ENCODE assay signal across 10 cellular contexts in genomic region chr17:48046296-48046695, GRCh38. TPM values are rescaled to one million over a fixed set of nuclear protein-coding genes. Genes with fewer than 3 reads are reported as not detected.
DNase-seq lines count a peak whose midpoint lies in the region; ATAC-seq and TF ChIP-seq lines count a peak whose summit lies in the region.
"Had no signal": no experiment of that assay in that cellular context is flagged by ENCODE, and none has a peak within 500 bp of the region (broad histone marks: within the 10 kb centered on the region; RNA-seq: fewer than 3 reads in every experiment).

No MANE protein-coding gene starts in this region.

- H3K27ac Mint-ChIP-seq in activated CD4-positive, alpha-beta T cell treated with anti-CD3 and anti-CD28 coated beads, Interleukin-2, amount 10 ng/mL, durations not matched to agents 7 days and 5 days, result peak overlapping the region; percentile 38
- peak overlapping the region; percentile 99 for H3K27ac Mint-ChIP-seq in stimulated activated effector memory CD8-positive, alpha-beta T cell treated with anti-CD3 and anti-CD28 coated beads, Interleukin-12 subunit alpha, Interleukin-12 subunit beta, amount 100 ng/mL, for 72 hours

- H3K4me1 Mint-ChIP-seq in activated CD4-positive, alpha-beta T cell treated with anti-CD3 and anti-CD28 coated beads, Interleukin-2, amount 10 ng/mL, durations not matched to agents 7 days and 5 days, result peaks cover 45% of the 10 kb centered on the region
- peaks cover 53% of the 10 kb centered on the region for H3K4me1 Mint-ChIP-seq in stimulated activated effector memory CD8-positive, alpha-beta T cell treated with anti-CD3 and anti-CD28 coated beads, Interleukin-12 subunit alpha, Interleukin-12 subunit beta, amount 100 ng/mL, for 72 hours

- CTCF ChIA-PET in activated CD4-positive, alpha-beta T cell treated with anti-CD3 and anti-CD28 coated beads, Interleukin-2, amount 10 ng/mL, durations not matched to agents 7 days and 5 days (lab: Charles Lee), result interaction anchor here (1.0 to 5.2 kb wide), 7 partner anchors 9 to 147 kb away, joined by 3 to 39 read pairs (median 5); no protein-coding TSS in a partner anchor

- DNase-seq in activated CD4-positive, alpha-beta T cell treated with anti-CD3 and anti-CD28 coated beads, Interleukin-2, amount 10 ng/mL, durations not matched to agents 7 days and 5 days, result no peak
- no peak for DNase-seq in activated CD4-positive, alpha-beta T cell treated with anti-CD3 and anti-CD28 coated beads, Interleukin-2, amount 50 U/mL, for 1 hour
- DNase-seq in fibroblast of villous mesenchyme (ENCODE audit: low read depth) (no peak), DMS79 (lab: John Stamatoyannopoulos, UW) (no peak), RKO (ENCODE audit: low spot score) (no peak)
- no peak for DNase-seq in stimulated activated effector memory CD8-positive, alpha-beta T cell treated with anti-CD3 and anti-CD28 coated beads, Interleukin-12 subunit alpha, Interleukin-12 subunit beta, amount 100 ng/mL, for 72 hours (ENCODE audit: low spot score in 2 of 2)
- DNase-seq: HCEC 1CT; stimulated activated CD4-positive, alpha-beta T cell treated with anti-CD3 and anti-CD28 coated beads, Interleukin-12 subunit alpha, Interleukin-12 subunit beta, amount 100 ng/mL, for 4 hours had no signal

- no peaks in the 10 kb centered on the region for H3K9me3 ChIP-seq in SU-DHL-6 (ENCODE audit: insufficient read depth, low read length)

- H3K27me3 ChIP-seq in SU-DHL-6 (ENCODE audit: low read length), result no peaks in the 10 kb centered on the region

- H3K9ac ChIP-seq in SU-DHL-6 (ENCODE audit: low read length), result no peak overlapping the region

- no peak overlapping the region for H3K27ac ChIP-seq in SU-DHL-6 (ENCODE audit: low read depth, low read length)

- peaks cover 35% of the 10 kb centered on the region for H3K79me2 ChIP-seq in SU-DHL-6 (ENCODE audit: insufficient read depth, low read length)

- H3K36me3 ChIP-seq in SU-DHL-6 (ENCODE audit: low read length), result no peaks in the 10 kb centered on the region

- H3K4me3 Mint-ChIP-seq in activated CD4-positive, alpha-beta T cell treated with anti-CD3 and anti-CD28 coated beads, Interleukin-2, amount 10 ng/mL, durations not matched to agents 7 days and 5 days, result peak overlapping the region; percentile 97
- peak overlapping the region; percentile 86 for H3K4me3 Mint-ChIP-seq in stimulated activated effector memory CD8-positive, alpha-beta T cell treated with anti-CD3 and anti-CD28 coated beads, Interleukin-12 subunit alpha, Interleukin-12 subunit beta, amount 100 ng/mL, for 72 hours

- no peaks in the 10 kb centered on the region for H3K9me3 Mint-ChIP-seq in activated CD4-positive, alpha-beta T cell treated with anti-CD3 and anti-CD28 coated beads, Interleukin-2, amount 10 ng/mL, durations not matched to agents 7 days and 5 days
- no peaks in the 10 kb centered on the region for H3K9me3 Mint-ChIP-seq in stimulated activated effector memory CD8-positive, alpha-beta T cell treated with anti-CD3 and anti-CD28 coated beads, Interleukin-12 subunit alpha, Interleukin-12 subunit beta, amount 100 ng/mL, for 72 hours

- no peaks in the 10 kb centered on the region for H3K27me3 Mint-ChIP-seq in activated CD4-positive, alpha-beta T cell treated with anti-CD3 and anti-CD28 coated beads, Interleukin-2, amount 10 ng/mL, durations not matched to agents 7 days and 5 days

- POLR2A ChIA-PET in activated CD4-positive, alpha-beta T cell treated with anti-CD3 and anti-CD28 coated beads, Interleukin-2, amount 10 ng/mL, durations not matched to agents 7 days and 5 days (lab: Charles Lee), result no interaction called here

- no peaks in the 10 kb centered on the region for H4K20me1 ChIP-seq in SU-DHL-6 (ENCODE audit: low read depth, low read length)

- peaks cover 18% of the 10 kb centered on the region for H3K36me3 Mint-ChIP-seq in activated CD4-positive, alpha-beta T cell treated with anti-CD3 and anti-CD28 coated beads, Interleukin-2, amount 10 ng/mL, durations not matched to agents 7 days and 5 days (ENCODE audit: low read depth)
- peaks cover 43% of the 10 kb centered on the region for H3K36me3 Mint-ChIP-seq in stimulated activated effector memory CD8-positive, alpha-beta T cell treated with anti-CD3 and anti-CD28 coated beads, Interleukin-12 subunit alpha, Interleukin-12 subunit beta, amount 100 ng/mL, for 72 hours

- peaks cover 2% of the 10 kb centered on the region; the same call in 1 of the 2 replicates for H3F3A ChIP-seq in SU-DHL-6 (ENCODE audit: insufficient read depth)

- no peak for ATAC-seq in stimulated activated effector memory CD8-positive, alpha-beta T cell treated with anti-CD3 and anti-CD28 coated beads, Interleukin-12 subunit alpha, Interleukin-12 subunit beta, amount 100 ng/mL, for 72 hours
- ATAC-seq in GM18511 (IDR thresholded peaks at IDR 0.05; ENCODE audit: unreplicated experiment), result no peak

- H3K4me2 ChIP-seq in SU-DHL-6 (ENCODE audit: low read depth, low read length, poor library complexity, severe bottlenecking), result peak overlapping the region; percentile 91

- TF ChIP-seq CTCF in SU-DHL-6 (IDR thresholded peaks at IDR 0.05; ENCODE audit: insufficient read depth, low read length, poor library complexity, severe bottlenecking) (no peak), fibroblast of villous mesenchyme (IDR thresholded peaks at IDR 0.05; ENCODE audit: insufficient read depth, low read depth, low read length) (no peak)

- H3K9me2 ChIP-seq in SU-DHL-6 (replicated peaks; ENCODE audit: insufficient read depth, low read length), result no peaks in the 10 kb centered on the region

- H3K4me3 ChIP-seq in SU-DHL-6 (ENCODE audit: insufficient read depth, low read length, poor library complexity, severe bottlenecking), result no peak overlapping the region
- peak overlapping the region; percentile 82 for H3K4me3 ChIP-seq in fibroblast of villous mesenchyme (ENCODE audit: low read depth, low read length)

- no peak overlapping the region for H2AFZ ChIP-seq in SU-DHL-6 (ENCODE audit: low read depth, low read length, severe bottlenecking)

RNA-seq across cellular contexts. Expression of gene NFE2L1, which starts 1.9 kb away (rescaled TPM):
- 10 to 100 TPM; 53.2 to 65.9 TPM for total RNA-seq in activated CD4-positive, alpha-beta T cell treated with anti-CD3 and anti-CD28 coated beads, Interleukin-2, amount 10 ng/mL, durations not matched to agents 7 days and 5 days
- total RNA-seq in fibroblast of villous mesenchyme, result 110 and 132 TPM in 2 replicates

RNA-seq across cellular contexts. Expression of gene COPZ2, which starts 8.7 kb away (rescaled TPM):
- 1 to 10 TPM; 3.4 to 4.0 TPM for total RNA-seq in activated CD4-positive, alpha-beta T cell treated with anti-CD3 and anti-CD28 coated beads, Interleukin-2, amount 10 ng/mL, durations not matched to agents 7 days and 5 days
- total RNA-seq in fibroblast of villous mesenchyme, result 61.3 and 75.7 TPM in 2 replicates

RNA-seq across cellular contexts. Expression of gene CBX1, which starts 55.0 kb away (rescaled TPM):
- 10 to 100 TPM; 63.6 to 64.8 TPM for total RNA-seq in activated CD4-positive, alpha-beta T cell treated with anti-CD3 and anti-CD28 coated beads, Interleukin-2, amount 10 ng/mL, durations not matched to agents 7 days and 5 days
- total RNA-seq in fibroblast of villous mesenchyme, result 42.5 and 60.9 TPM in 2 replicates

Comparison
In these comparisons a context has a peak if more than half of its experiments do, and no peak if none do; other contexts are left out.
1. RNA of gene COPZ2, which starts 8.7 kb away (total RNA-seq): 61.3 to 75.7 TPM in fibroblast of villous mesenchyme; 3.4 to 4.0 TPM in activated CD4-positive, alpha-beta T cell treated with anti-CD3 and anti-CD28 coated beads, Interleukin-2, amount 10 ng/mL, durations not matched to agents 7 days and 5 days; every median in the first group is over 10 times any median in the second.